In genomic region chr2:203650860-203651613, GRCh38 we compare ENCODE assay signal across 1 cellular context.
TF ChIP-seq lines count a peak whose summit lies in the region.

No MANE protein-coding gene starts in this region.

TF ChIP-seq in HepG2, 621 proteins besides CTCF, POLR2A, EP300 and RAD21 (continued from another document and continues in another):
- TF ChIP-seq TFDP2 (CRISPR knock-in tag; IDR thresholded peaks at IDR 0.05): peak; percentile 28; the same call in 1 of the 2 replicates
- peak; percentile 65 for TF ChIP-seq TAF1 (CRISPR knock-in tag; IDR thresholded peaks at IDR 0.05)
- TF ChIP-seq ZNF883 (CRISPR knock-in tag; IDR thresholded peaks at IDR 0.05; ENCODE audit: not compliant biosample characterization): no peak
- no peak for TF ChIP-seq ZNF619 (CRISPR knock-in tag; IDR thresholded peaks at IDR 0.05)
- no peak for TF ChIP-seq SMAD1 (CRISPR knock-in tag; IDR thresholded peaks at IDR 0.05; ENCODE audit: borderline replicate concordance, low read depth)
- TF ChIP-seq RXRB (CRISPR knock-in tag; IDR thresholded peaks at IDR 0.05; ENCODE audit: borderline replicate concordance): peak; percentile 91
- no peak for TF ChIP-seq MTA3 (CRISPR knock-in tag; IDR thresholded peaks at IDR 0.05)
- TF ChIP-seq TBX2 (CRISPR knock-in tag; IDR thresholded peaks at IDR 0.05; ENCODE audit: borderline replicate concordance): peak; percentile 90
- TF ChIP-seq KDM4B (CRISPR knock-in tag; IDR thresholded peaks at IDR 0.05): no peak
- TF ChIP-seq NFIB (CRISPR knock-in tag; IDR thresholded peaks at IDR 0.05; ENCODE audit: borderline replicate concordance): no peak
- TF ChIP-seq ZNF367 (CRISPR knock-in tag; IDR thresholded peaks at IDR 0.05; ENCODE audit: borderline replicate concordance): no peak
- no peak; the same call in 1 of the 2 replicates for TF ChIP-seq GABPB1 (CRISPR knock-in tag; IDR thresholded peaks at IDR 0.05)
- TF ChIP-seq ZNF292 (CRISPR knock-in tag; IDR thresholded peaks at IDR 0.05; ENCODE audit: borderline replicate concordance, low read depth): no peak; the same call in 1 of the 2 replicates
- no peak for TF ChIP-seq ZFP36L2 (CRISPR knock-in tag; IDR thresholded peaks at IDR 0.05)
- TF ChIP-seq KMT2B (CRISPR knock-in tag; IDR thresholded peaks at IDR 0.05): no peak; the same call in 1 of the 2 replicates
- TF ChIP-seq, protein P1, sequence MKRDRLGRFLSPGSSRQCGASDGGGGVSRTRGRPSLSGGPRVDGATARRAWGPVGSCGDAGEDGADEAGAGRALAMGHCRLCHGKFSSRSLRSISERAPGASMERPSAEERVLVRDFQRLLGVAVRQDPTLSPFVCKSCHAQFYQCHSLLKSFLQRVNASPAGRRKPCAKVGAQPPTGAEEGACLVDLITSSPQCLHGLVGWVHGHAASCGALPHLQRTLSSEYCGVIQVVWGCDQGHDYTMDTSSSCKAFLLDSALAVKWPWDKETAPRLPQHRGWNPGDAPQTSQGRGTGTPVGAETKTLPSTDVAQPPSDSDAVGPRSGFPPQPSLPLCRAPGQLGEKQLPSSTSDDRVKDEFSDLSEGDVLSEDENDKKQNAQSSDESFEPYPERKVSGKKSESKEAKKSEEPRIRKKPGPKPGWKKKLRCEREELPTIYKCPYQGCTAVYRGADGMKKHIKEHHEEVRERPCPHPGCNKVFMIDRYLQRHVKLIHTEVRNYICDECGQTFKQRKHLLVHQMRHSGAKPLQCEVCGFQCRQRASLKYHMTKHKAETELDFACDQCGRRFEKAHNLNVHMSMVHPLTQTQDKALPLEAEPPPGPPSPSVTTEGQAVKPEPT (CRISPR knock-in tag; IDR thresholded peaks at IDR 0.05; ENCODE audit: low read depth): no peak
- TF ChIP-seq ZNF331 (CRISPR knock-in tag; IDR thresholded peaks at IDR 0.05): peak; percentile 89
- peak; percentile 24 for TF ChIP-seq ASH2L (IDR thresholded peaks at IDR 0.05; ENCODE audit: insufficient read length, low read depth, low read length)
- TF ChIP-seq SNAPC2 (CRISPR knock-in tag; IDR thresholded peaks at IDR 0.05): no peak
- TF ChIP-seq ZNF326 (CRISPR knock-in tag; IDR thresholded peaks at IDR 0.05; ENCODE audit: borderline replicate concordance): no peak
- no peak for TF ChIP-seq HOXD1 (CRISPR knock-in tag; IDR thresholded peaks at IDR 0.05)
- TF ChIP-seq ETV5 (CRISPR knock-in tag; IDR thresholded peaks at IDR 0.05; ENCODE audit: borderline replicate concordance): peak; percentile 56; the same call in 1 of the 2 replicates
- TF ChIP-seq TEF (CRISPR knock-in tag; IDR thresholded peaks at IDR 0.05): no peak
- no peak for TF ChIP-seq ZNF460 (CRISPR knock-in tag; IDR thresholded peaks at IDR 0.05; ENCODE audit: borderline replicate concordance)
- TF ChIP-seq, protein P2, sequence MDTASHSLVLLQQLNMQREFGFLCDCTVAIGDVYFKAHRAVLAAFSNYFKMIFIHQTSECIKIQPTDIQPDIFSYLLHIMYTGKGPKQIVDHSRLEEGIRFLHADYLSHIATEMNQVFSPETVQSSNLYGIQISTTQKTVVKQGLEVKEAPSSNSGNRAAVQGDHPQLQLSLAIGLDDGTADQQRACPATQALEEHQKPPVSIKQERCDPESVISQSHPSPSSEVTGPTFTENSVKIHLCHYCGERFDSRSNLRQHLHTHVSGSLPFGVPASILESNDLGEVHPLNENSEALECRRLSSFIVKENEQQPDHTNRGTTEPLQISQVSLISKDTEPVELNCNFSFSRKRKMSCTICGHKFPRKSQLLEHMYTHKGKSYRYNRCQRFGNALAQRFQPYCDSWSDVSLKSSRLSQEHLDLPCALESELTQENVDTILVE (CRISPR knock-in tag; IDR thresholded peaks at IDR 0.05): 0 out of 2 replicates have a peak, but pooled peaks have one; percentile 52
- TF ChIP-seq ARNTL (CRISPR knock-in tag; IDR thresholded peaks at IDR 0.05): peak; percentile 98
- peak; percentile 57; the same call in 1 of the 2 replicates for TF ChIP-seq FOXK1 (CRISPR knock-in tag; IDR thresholded peaks at IDR 0.05; ENCODE audit: borderline replicate concordance, low read depth)
- TF ChIP-seq RBFOX2 (IDR thresholded peaks at IDR 0.05; ENCODE audit: low read depth, low read length): peak; percentile 67; the same call in 1 of the 2 replicates
- TF ChIP-seq ZNF574 (CRISPR knock-in tag; IDR thresholded peaks at IDR 0.05): peak; percentile 47
- TF ChIP-seq ZNF556 (CRISPR knock-in tag; IDR thresholded peaks at IDR 0.05; ENCODE audit: borderline replicate concordance): no peak
- TF ChIP-seq SOX5 (CRISPR knock-in tag; IDR thresholded peaks at IDR 0.05; ENCODE audit: borderline replicate concordance): peak; percentile 85; the same call in 1 of the 2 replicates
- no peak for TF ChIP-seq SMARCE1 (IDR thresholded peaks at IDR 0.05; ENCODE audit: borderline replicate concordance)
- TF ChIP-seq, protein P3, sequence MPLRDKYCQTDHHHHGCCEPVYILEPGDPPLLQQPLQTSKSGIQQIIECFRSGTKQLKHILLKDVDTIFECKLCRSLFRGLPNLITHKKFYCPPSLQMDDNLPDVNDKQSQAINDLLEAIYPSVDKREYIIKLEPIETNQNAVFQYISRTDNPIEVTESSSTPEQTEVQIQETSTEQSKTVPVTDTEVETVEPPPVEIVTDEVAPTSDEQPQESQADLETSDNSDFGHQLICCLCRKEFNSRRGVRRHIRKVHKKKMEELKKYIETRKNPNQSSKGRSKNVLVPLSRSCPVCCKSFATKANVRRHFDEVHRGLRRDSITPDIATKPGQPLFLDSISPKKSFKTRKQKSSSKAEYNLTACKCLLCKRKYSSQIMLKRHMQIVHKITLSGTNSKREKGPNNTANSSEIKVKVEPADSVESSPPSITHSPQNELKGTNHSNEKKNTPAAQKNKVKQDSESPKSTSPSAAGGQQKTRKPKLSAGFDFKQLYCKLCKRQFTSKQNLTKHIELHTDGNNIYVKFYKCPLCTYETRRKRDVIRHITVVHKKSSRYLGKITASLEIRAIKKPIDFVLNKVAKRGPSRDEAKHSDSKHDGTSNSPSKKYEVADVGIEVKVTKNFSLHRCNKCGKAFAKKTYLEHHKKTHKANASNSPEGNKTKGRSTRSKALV (CRISPR knock-in tag; IDR thresholded peaks at IDR 0.05): peak; percentile 61
- no peak for TF ChIP-seq TCF12 (IDR thresholded peaks at IDR 0.05)
- TF ChIP-seq TCF12 (CRISPR knock-in tag; IDR thresholded peaks at IDR 0.05): no peak
- no peak for TF ChIP-seq GABPA (IDR thresholded peaks at IDR 0.05; ENCODE audit: low read depth, low read length)
- TF ChIP-seq GABPA (CRISPR knock-in tag; IDR thresholded peaks at IDR 0.05; ENCODE audit: low read depth): peak; percentile 47; the same call in 1 of the 2 replicates
- TF ChIP-seq, protein P4, sequence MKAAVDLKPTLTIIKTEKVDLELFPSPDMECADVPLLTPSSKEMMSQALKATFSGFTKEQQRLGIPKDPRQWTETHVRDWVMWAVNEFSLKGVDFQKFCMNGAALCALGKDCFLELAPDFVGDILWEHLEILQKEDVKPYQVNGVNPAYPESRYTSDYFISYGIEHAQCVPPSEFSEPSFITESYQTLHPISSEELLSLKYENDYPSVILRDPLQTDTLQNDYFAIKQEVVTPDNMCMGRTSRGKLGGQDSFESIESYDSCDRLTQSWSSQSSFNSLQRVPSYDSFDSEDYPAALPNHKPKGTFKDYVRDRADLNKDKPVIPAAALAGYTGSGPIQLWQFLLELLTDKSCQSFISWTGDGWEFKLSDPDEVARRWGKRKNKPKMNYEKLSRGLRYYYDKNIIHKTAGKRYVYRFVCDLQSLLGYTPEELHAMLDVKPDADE (CRISPR knock-in tag; IDR thresholded peaks at IDR 0.05): no peak
- no peak for TF ChIP-seq ZNF564 (CRISPR knock-in tag; IDR thresholded peaks at IDR 0.05)
- TF ChIP-seq ZNF260 (CRISPR knock-in tag; IDR thresholded peaks at IDR 0.05; ENCODE audit: borderline replicate concordance, low read depth): no peak
- peak in 1 of 2 experiments; percentile 71; a peak in 2 of 4 replicates for TF ChIP-seq REST (IDR thresholded peaks at IDR 0.05; ENCODE audit: borderline replicate concordance in 1 of 2, low read depth in 1 of 2, low read length in 2 of 2)
- no peak for TF ChIP-seq SRSF1 (optimal IDR thresholded peaks at IDR 0.05; ENCODE audit: low read depth, low read length)
- 0 out of 2 replicates have a peak, but pooled peaks have one; percentile 20 for TF ChIP-seq SMARCC2 (IDR thresholded peaks at IDR 0.05)
- TF ChIP-seq SCMH1 (CRISPR knock-in tag; IDR thresholded peaks at IDR 0.05; ENCODE audit: borderline replicate concordance): no peak
- no peak for TF ChIP-seq FIP1L1 (IDR thresholded peaks at IDR 0.05; ENCODE audit: borderline replicate concordance, insufficient read depth, low read depth, low read length)
- TF ChIP-seq, protein P5, sequence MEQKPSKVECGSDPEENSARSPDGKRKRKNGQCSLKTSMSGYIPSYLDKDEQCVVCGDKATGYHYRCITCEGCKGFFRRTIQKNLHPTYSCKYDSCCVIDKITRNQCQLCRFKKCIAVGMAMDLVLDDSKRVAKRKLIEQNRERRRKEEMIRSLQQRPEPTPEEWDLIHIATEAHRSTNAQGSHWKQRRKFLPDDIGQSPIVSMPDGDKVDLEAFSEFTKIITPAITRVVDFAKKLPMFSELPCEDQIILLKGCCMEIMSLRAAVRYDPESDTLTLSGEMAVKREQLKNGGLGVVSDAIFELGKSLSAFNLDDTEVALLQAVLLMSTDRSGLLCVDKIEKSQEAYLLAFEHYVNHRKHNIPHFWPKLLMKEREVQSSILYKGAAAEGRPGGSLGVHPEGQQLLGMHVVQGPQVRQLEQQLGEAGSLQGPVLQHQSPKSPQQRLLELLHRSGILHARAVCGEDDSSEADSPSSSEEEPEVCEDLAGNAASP (CRISPR knock-in tag; IDR thresholded peaks at IDR 0.05; ENCODE audit: borderline replicate concordance): peak; percentile 50
- peak; percentile 81 for TF ChIP-seq CEBPG (CRISPR knock-in tag; IDR thresholded peaks at IDR 0.05)
- TF ChIP-seq, protein P6, sequence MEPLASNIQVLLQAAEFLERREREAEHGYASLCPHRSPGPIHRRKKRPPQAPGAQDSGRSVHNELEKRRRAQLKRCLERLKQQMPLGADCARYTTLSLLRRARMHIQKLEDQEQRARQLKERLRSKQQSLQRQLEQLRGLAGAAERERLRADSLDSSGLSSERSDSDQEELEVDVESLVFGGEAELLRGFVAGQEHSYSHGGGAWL (CRISPR knock-in tag; IDR thresholded peaks at IDR 0.05): no peak
- no peak for TF ChIP-seq ZNF572 (CRISPR knock-in tag; IDR thresholded peaks at IDR 0.05)
- TF ChIP-seq ZFP36L1 (CRISPR knock-in tag; IDR thresholded peaks at IDR 0.05): no peak
- no peak for TF ChIP-seq ZNF451 (CRISPR knock-in tag; IDR thresholded peaks at IDR 0.05)
- peak; percentile 35; the same call in 1 of the 2 replicates for TF ChIP-seq ZNF557 (CRISPR knock-in tag; IDR thresholded peaks at IDR 0.05)
- no peak for TF ChIP-seq SRSF9 (IDR thresholded peaks at IDR 0.05; ENCODE audit: borderline replicate concordance, insufficient read depth, low read depth, low read length, poor library complexity, severe bottlenecking)
- no peak for TF ChIP-seq FOXP1 (IDR thresholded peaks at IDR 0.05)
- peak; percentile 63 for TF ChIP-seq FOXP1 (CRISPR knock-in tag; IDR thresholded peaks at IDR 0.05)
